8 cellular contexts compared by ENCODE assay signal in the genomic region with DNA sequence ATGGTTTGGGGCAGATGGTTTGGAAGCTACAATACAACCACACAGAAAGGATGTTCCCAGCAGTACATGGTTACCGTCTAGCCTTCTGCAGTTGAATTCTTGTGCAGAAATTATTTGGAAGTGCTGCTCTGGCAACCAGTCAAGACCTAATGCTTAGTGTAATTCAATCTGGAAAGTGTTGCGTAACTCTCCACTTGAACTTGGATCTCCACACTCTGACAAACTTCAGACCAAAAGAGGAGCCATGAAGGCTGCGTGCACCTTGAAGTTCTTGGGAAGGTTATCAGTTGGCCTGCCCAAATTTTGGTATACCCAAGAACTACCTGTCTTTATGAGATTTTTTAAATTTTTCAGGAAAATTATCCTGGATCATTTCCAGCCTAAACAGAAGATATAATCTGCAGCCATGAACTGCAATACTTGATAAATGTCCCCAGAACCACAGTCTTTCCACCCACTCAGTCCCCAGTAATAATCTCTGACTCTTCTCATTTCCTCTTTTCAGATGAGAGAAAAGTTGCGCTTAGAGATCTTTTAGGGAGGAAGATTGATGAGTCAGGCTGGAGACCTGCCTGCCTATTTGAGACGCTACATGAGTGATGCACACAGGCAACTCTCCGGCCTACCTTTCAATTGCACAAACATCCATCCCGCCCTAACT.
A peak's percentile ranks its signal among the peaks of the same experiment; 100 is the strongest.
DNase-seq lines count a peak whose midpoint lies in the region; ATAC-seq and TF ChIP-seq lines count a peak whose summit lies in the region.

No MANE protein-coding gene starts in this region.

- peak; percentile 97 for ATAC-seq in GM21723 (IDR thresholded peaks at IDR 0.05; ENCODE audit: unreplicated experiment)
- ATAC-seq in HG02938 (IDR thresholded peaks at IDR 0.05; ENCODE audit: unreplicated experiment), result no peak

- H3K4me3 ChIP-seq in epithelial cell of esophagus (ENCODE audit: low read length), result no peak overlapping the region
- no peak overlapping the region for H3K4me3 ChIP-seq in smooth muscle cell

- no peaks in the 10 kb centered on the region for H3K27me3 ChIP-seq in smooth muscle cell (ENCODE audit: low read depth)

- H3F3A ChIP-seq in smooth muscle cell (ENCODE audit: low read depth), result peaks cover 13% of the 10 kb centered on the region

- H2AFZ ChIP-seq in smooth muscle cell (ENCODE audit: low read depth), result no peak overlapping the region

- no peaks in the 10 kb centered on the region for H3K79me2 ChIP-seq in smooth muscle cell (ENCODE audit: low read depth)

- WGBS in smooth muscle cell (ENCODE audit: low lambda C conversion rate), result 55% methylated on average over 7 of the region's 7 CpGs

- TF ChIP-seq CTCF in epithelial cell of esophagus (IDR thresholded peaks at IDR 0.05; ENCODE audit: insufficient read depth, low read depth, low read length, missing control alignments) (no peak), smooth muscle cell (IDR thresholded peaks at IDR 0.05; ENCODE audit: borderline replicate concordance, insufficient read depth, poor library complexity, severe bottlenecking) (no peak)

- DNase-seq in DMS53 (lab: John Stamatoyannopoulos, UW) (peak; percentile 72), NCI-H2107 (lab: John Stamatoyannopoulos, UW) (peak; percentile 65), epithelial cell of esophagus (ENCODE audit: low read depth) (peak; percentile 69), smooth muscle cell (lab: John Stamatoyannopoulos, UW; ENCODE audit: unreplicated experiment) (no peak), posterior vena cava (ENCODE audit: low spot score) (no peak), middle frontal gyrus (ENCODE audit: extremely low spot score, low spot score) (no peak)

- intact Hi-C loops in posterior vena cava (cut with DNase I), result no loop called here

- no peak overlapping the region for H3K9ac ChIP-seq in smooth muscle cell (ENCODE audit: low read depth)

- no peaks in the 10 kb centered on the region for H4K20me1 ChIP-seq in smooth muscle cell (ENCODE audit: low read depth)

- no peaks in the 10 kb centered on the region for H3K36me3 ChIP-seq in smooth muscle cell (ENCODE audit: low read depth)

- peak overlapping the region; percentile 6 for H3K27ac ChIP-seq in smooth muscle cell (ENCODE audit: low read depth)

- H3K4me1 ChIP-seq in smooth muscle cell (ENCODE audit: low read depth), result no peaks in the 10 kb centered on the region

- peak overlapping the region; percentile 0 for H3K4me2 ChIP-seq in smooth muscle cell

- no peaks in the 10 kb centered on the region for H3K9me3 ChIP-seq in smooth muscle cell (replicated peaks; ENCODE audit: low read depth)

Comparison
In these comparisons a context has a peak if more than half of its experiments do, and no peak if none do; other contexts are left out.
1. DNase-seq: peak in DMS53 (single experiment), NCI-H2107 (single experiment) and epithelial cell of esophagus (single experiment); none in smooth muscle cell (single experiment), posterior vena cava (single experiment) and middle frontal gyrus (single experiment).